ENCODE assay signal across 10 cellular contexts in the genomic region with DNA sequence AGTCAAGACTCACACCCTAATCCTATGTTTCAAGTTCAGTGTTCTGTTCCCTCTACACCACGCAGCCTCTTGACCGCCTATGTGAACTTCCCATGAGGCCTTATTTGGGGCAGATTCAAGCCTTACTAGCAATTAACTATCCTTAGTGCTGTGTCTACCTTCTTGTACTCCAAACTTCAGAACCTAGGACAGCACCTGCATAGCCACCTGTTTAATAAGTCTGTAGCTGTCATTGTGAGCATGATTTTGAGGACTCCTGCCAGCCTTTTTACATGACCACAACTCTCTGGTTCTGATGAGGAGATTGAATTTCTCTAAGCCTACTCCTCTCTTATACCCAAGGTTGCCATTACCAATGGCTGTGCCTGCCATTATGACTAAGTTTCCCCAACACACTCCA. TPM values are rescaled to one million over a fixed set of nuclear protein-coding genes. Genes with fewer than 3 reads are reported as not detected.
DNase-seq lines count a peak whose midpoint lies in the region; ATAC-seq, FAIRE-seq and TF ChIP-seq lines count a peak whose summit lies in the region.
"Had no signal": no experiment of that assay in that cellular context is flagged by ENCODE, and none has a peak within 500 bp of the region (broad histone marks: within the 10 kb centered on the region; RNA-seq: fewer than 3 reads in every experiment).

No MANE protein-coding gene starts in this region.

- ATAC-seq in foreskin keratinocyte (peak; percentile 48), psoas muscle (no peak), GM18909 (IDR thresholded peaks at IDR 0.05; ENCODE audit: poor library complexity, unreplicated experiment) (no peak), GM19328 (IDR thresholded peaks at IDR 0.05; ENCODE audit: unreplicated experiment) (no peak)

- peak; percentile 15 for DNase-seq in AG10803 (ENCODE audit: low read depth)
- DNase-seq in H54 (ENCODE audit: insufficient read length, low spot score), result no peak
- DNase-seq in SK-MEL-5 (ENCODE audit: low read depth, low spot score), result peak; percentile 13
- peak; percentile 14 to 36 for DNase-seq in foreskin keratinocyte
- no peak for DNase-seq in NCI-H526 (lab: John Stamatoyannopoulos, UW)
- DNase-seq in psoas muscle, result no peak
- DNase-seq: thyroid gland had no signal

- no peaks in the 10 kb centered on the region for H3K36me3 ChIP-seq in psoas muscle (ENCODE audit: insufficient read depth in 1 of 2, low read depth in 1 of 2)
- H3K36me3 ChIP-seq: thyroid gland had no signal

- in situ Hi-C loops in SK-MEL-5 (cut with HindIII; ENCODE audit: low pct_unique_long_range_greater_than_20kb, low sequenced_read_pairs), result no loop called here

- H3K27ac ChIP-seq in foreskin keratinocyte (no peak overlapping the region), psoas muscle (no peak overlapping the region)
- H3K27ac ChIP-seq: KMS-11, thyroid gland had no signal

- intact Hi-C loops in psoas muscle (cut with DNase I), result no loop called here

- H3K9me3 ChIP-seq in psoas muscle, result no peaks in the 10 kb centered on the region
- H3K9me3 ChIP-seq: thyroid gland had no signal

- no peak for TF ChIP-seq POLR2A in H54 (IDR thresholded peaks at IDR 0.05; ENCODE audit: low read depth, low read length)

- peaks cover 27% of the 10 kb centered on the region for H3K27me3 ChIP-seq in foreskin keratinocyte
- H3K27me3 ChIP-seq in psoas muscle (ENCODE audit: insufficient read depth in 3 of 3, low read length in 2 of 3), result no peaks in the 10 kb centered on the region
- H3K27me3 ChIP-seq: thyroid gland had no signal

- peak; percentile 67 for FAIRE-seq in H54 (lab: Jason Lieb, UNC)

- H3K4me3 ChIP-seq in AG10803 (ENCODE audit: low read length), result no peak overlapping the region
- no peak overlapping the region for H3K4me3 ChIP-seq in psoas muscle
- H3K4me3 ChIP-seq: thyroid gland had no signal

- 44 to 51% (median 48%) methylated on average over 2 of the region's 2 CpGs for WGBS in psoas muscle, 3 donors

- no peaks in the 10 kb centered on the region for H3K4me1 ChIP-seq in foreskin keratinocyte
- H3K4me1 ChIP-seq in psoas muscle, result no peaks in the 10 kb centered on the region
- H3K4me1 ChIP-seq: thyroid gland had no signal

- TF ChIP-seq CTCF in AG10803 (conservative IDR thresholded peaks at IDR 0.05; ENCODE audit: low read length) (no peak), foreskin keratinocyte (conservative IDR thresholded peaks at IDR 0.05) (no peak), psoas muscle (IDR thresholded peaks at IDR 0.05) (no peak)

RNA-seq across cellular contexts. Expression of a gene that starts 50.8 kb away (rescaled TPM):
- 10.9 and 13.6 TPM in 2 replicates for total RNA-seq in SK-MEL-5 (2014; rRNA removed; shearing (Covaris generic))
- polyA plus RNA-seq in SK-MEL-5 (2015; cell fraction: cytosol; rRNA removed), result 7.5 and 11.0 TPM in 2 replicates
- polyA plus RNA-seq in SK-MEL-5 (2015; cell fraction: nucleus; rRNA removed), result 3.0 and 9.2 TPM in 2 replicates
- not detected in 2 replicates for total RNA-seq in foreskin keratinocyte
- not detected in 2 replicates for polyA plus RNA-seq in foreskin keratinocyte
- total RNA-seq in psoas muscle, result under 1 TPM; 0.11 to 0.64 (median 0.26) TPM
- under 1 TPM; 0.13 to 0.18 (median 0.17) TPM for polyA plus RNA-seq in psoas muscle

Comparison
In these comparisons a context has a peak if more than half of its experiments do, and no peak if none do; other contexts are left out.
1. DNase-seq: peak in AG10803 (single experiment), SK-MEL-5 (single experiment) and foreskin keratinocyte (2 of 2); none in H54 (single experiment), NCI-H526 (0 of 2) and psoas muscle (0 of 2).